In genomic region chr9:112065781-112066606, GRCh38 we compare ENCODE assay signal across 7 cellular contexts.
DNase-seq lines count a peak whose midpoint lies in the region; ATAC-seq and TF ChIP-seq lines count a peak whose summit lies in the region.

No MANE protein-coding gene starts in this region.

- WGBS in IMR-90 (ENCODE audit: extremely low coverage in 2 of 2, insufficient read length in 1 of 2), 2 experiments = 75% methylated on average over 5 of the region's 14 CpGs; no CpG with 5 or more reads in 1 of the 2 experiments
- 61 to 70% (median 66%) methylated on average over 14 of the region's 14 CpGs for WGBS in adrenal gland, 4 donors
- WGBS in thyroid gland, 2 donors = 58 to 62% methylated on average over 11 to 14 of the region's 14 CpGs

- peaks cover 15% of the 10 kb centered on the region for H3K9me1 ChIP-seq in IMR-90 (ENCODE audit: insufficient read depth, low read length)

- in situ Hi-C loops in IMR-90 (cut with MboI; ENCODE audit: low sequenced_read_pairs) = loop anchor here (5.0 kb wide), 1 partner anchor 164 kb away; no protein-coding TSS in a partner anchor

- no peak overlapping the region for H3K4me2 ChIP-seq in IMR-90 (ENCODE audit: low read depth, low read length)

- H4K8ac ChIP-seq in IMR-90 (ENCODE audit: low read depth in 2 of 2, low read length in 2 of 2) = peak overlapping the region; percentile 68 to 71

- dilution Hi-C loops in IMR-90 (cut with HindIII; ENCODE audit: low sequenced_read_pairs, unreplicated experiment) = no loop called here

- POLR2A ChIA-PET in IMR-90 (lab: Charles Lee; ENCODE audit: unreplicated experiment) = no interaction called here

- H3K4me1 ChIP-seq in IMR-90 (ENCODE audit: control insufficient read depth, insufficient read depth, low read length) = peaks cover 16% of the 10 kb centered on the region
- H3K4me1 ChIP-seq in adrenal gland (replicated peaks in 1 of 2) = peaks cover 7 to 24% of the 10 kb centered on the region in 2 donors
- peaks cover 7 to 8% of the 10 kb centered on the region in 2 donors for H3K4me1 ChIP-seq in thyroid gland

- peak overlapping the region; percentile 92 for H4K91ac ChIP-seq in IMR-90 (ENCODE audit: insufficient read depth, low read depth, low read length)

- H3K36me3 ChIP-seq in IMR-90 (ENCODE audit: control insufficient read depth, insufficient read depth, low read length) = no peaks in the 10 kb centered on the region
- H3K36me3 ChIP-seq in adrenal gland (replicated peaks in 1 of 2) = no peaks in the 10 kb centered on the region
- H3K36me3 ChIP-seq in thyroid gland = no peaks in the 10 kb centered on the region
- H3K36me3 ChIP-seq in WERI-Rb-1 = peaks cover 40% of the 10 kb centered on the region

- peak overlapping the region; percentile 86 for H3K4ac ChIP-seq in IMR-90 (ENCODE audit: low read depth, low read length)

- H2BK5ac ChIP-seq in IMR-90 (ENCODE audit: low read depth, low read length, poor library complexity, severe bottlenecking) = peak overlapping the region; percentile 83

- peak overlapping the region; percentile 77 for H2BK15ac ChIP-seq in IMR-90 (ENCODE audit: low read depth, low read length)

- peak overlapping the region; percentile 50 for H3K14ac ChIP-seq in IMR-90 (replicated peaks; ENCODE audit: low read depth, low read length)

- peak overlapping the region; percentile 69 for H4K5ac ChIP-seq in IMR-90 (ENCODE audit: low read depth, low read length)

- DNase-seq in IMR-90 (peak; percentile 94), adrenal gland (peak; percentile 50 to 89 (median 78)), islet precursor cell (peak; percentile 88), thyroid gland (peak; percentile 44 to 82), WERI-Rb-1 (no peak), globus pallidus (ENCODE audit: low spot score) (no peak), NCI-H345 (lab: John Stamatoyannopoulos, UW) (no peak)

- H3K27me3 ChIP-seq in IMR-90 (ENCODE audit: control insufficient read depth, insufficient read depth, low read length) (no peaks in the 10 kb centered on the region), adrenal gland (no peaks in the 10 kb centered on the region), thyroid gland (no peaks in the 10 kb centered on the region), WERI-Rb-1 (ENCODE audit: insufficient read depth, low read depth, severe bottlenecking) (no peaks in the 10 kb centered on the region)

- TF ChIP-seq POLR2A in IMR-90 (IDR thresholded peaks at IDR 0.05; ENCODE audit: low read depth, low read length) (no peak), adrenal gland (IDR thresholded peaks at IDR 0.05) (no peak), thyroid gland (IDR thresholded peaks at IDR 0.05) (no peak)

- H3K9me3 ChIP-seq in IMR-90 (ENCODE audit: control insufficient read depth, insufficient read depth, low read length) (peaks cover 3% of the 10 kb centered on the region; the same call in 1 of the 2 replicates), adrenal gland (replicated peaks in 1 of 3) (no peaks in the 10 kb centered on the region), thyroid gland (no peaks in the 10 kb centered on the region), WERI-Rb-1 (ENCODE audit: severe bottlenecking) (no peaks in the 10 kb centered on the region)

- peak overlapping the region; percentile 86 for H3K18ac ChIP-seq in IMR-90 (ENCODE audit: low read depth, low read length)

- intact Hi-C loops in IMR-90 (cut with micrococcal nuclease) (no loop called here), adrenal gland (cut with DNase I) (no loop called here), thyroid gland (cut with DNase I) (no loop called here)

- peak; percentile 57 for ATAC-seq in IMR-90 (ENCODE audit: low read depth)

- H4K20me1 ChIP-seq in IMR-90 (ENCODE audit: insufficient read depth, low read length) = no peaks in the 10 kb centered on the region

- H3K56ac ChIP-seq in IMR-90 (ENCODE audit: extremely low read depth, insufficient read depth, low read length) = no peak overlapping the region

- CTCF ChIA-PET in IMR-90 (lab: Yijun Ruan, JAX) = interaction anchor here (0.6 kb wide), 1 partner anchor 143 kb away, joined by 4 read pairs; no protein-coding TSS in a partner anchor

- no peak overlapping the region for H2AFZ ChIP-seq in IMR-90 (replicated peaks; ENCODE audit: low read length, poor library complexity)

- no peak overlapping the region for H3K4me3 ChIP-seq in IMR-90 (ENCODE audit: insufficient read depth, low read depth, low read length)
- no peak overlapping the region for H3K4me3 ChIP-seq in adrenal gland
- no peak overlapping the region for H3K4me3 ChIP-seq in thyroid gland (replicated peaks in 1 of 3)
- H3K4me3 ChIP-seq in WERI-Rb-1 (ENCODE audit: low read depth, low read length) = no peak overlapping the region

- no peak for TF ChIP-seq CTCF in IMR-90 (conservative IDR thresholded peaks at IDR 0.05; ENCODE audit: low read depth, low read length)
- no peak for TF ChIP-seq CTCF in adrenal gland (IDR thresholded peaks at IDR 0.05)
- no peak for TF ChIP-seq CTCF in thyroid gland (IDR thresholded peaks at IDR 0.05)
- TF ChIP-seq CTCF in WERI-Rb-1 (IDR thresholded peaks at IDR 0.05; ENCODE audit: low read depth, low read length) = no peak

- no peak; the same call in 1 of the 2 replicates for TF ChIP-seq RAD21 in IMR-90 (IDR thresholded peaks at IDR 0.05; ENCODE audit: low read length)

- H2AK5ac ChIP-seq in IMR-90 (ENCODE audit: low read depth, low read length) = peak overlapping the region; percentile 84

- peaks cover 5 to 11% of the 10 kb centered on the region in 2 experiments; a peak in 2 of 4 replicates for H3K79me1 ChIP-seq in IMR-90 (ENCODE audit: low read depth in 1 of 2, low read length in 2 of 2)

- H3K23ac ChIP-seq in IMR-90 (ENCODE audit: low read depth, low read length) = peak overlapping the region; percentile 61; the same call in 1 of the 2 replicates

- H3K9ac ChIP-seq in IMR-90 (ENCODE audit: low read depth, low read length) = peak overlapping the region; percentile 15; the same call in 1 of the 2 replicates

- peak overlapping the region; percentile 52 for H3K27ac ChIP-seq in IMR-90 (ENCODE audit: insufficient read depth, low read length)
- H3K27ac ChIP-seq in adrenal gland = no peak overlapping the region
- H3K27ac ChIP-seq in thyroid gland = peak overlapping the region in 1 of 3 donors; percentile 74
- no peak overlapping the region for H3K27ac ChIP-seq in WERI-Rb-1

- no TSS peak for BruUV-seq in IMR-90 (replicated peaks; lab: Mats Ljungman, UMichigan)

- H2BK120ac ChIP-seq in IMR-90 (ENCODE audit: low read depth, low read length) = peak overlapping the region; percentile 94

- H2BK20ac ChIP-seq in IMR-90 (ENCODE audit: low read depth, low read length) = peak overlapping the region; percentile 79

- peak overlapping the region; percentile 42 for H2AK9ac ChIP-seq in IMR-90 (replicated peaks; ENCODE audit: low read depth, low read length, poor library complexity)

TF ChIP-seq in IMR-90, 13 proteins besides CTCF, POLR2A, EP300 and RAD21:
- TF ChIP-seq BHLHE40 (IDR thresholded peaks at IDR 0.05; ENCODE audit: low read depth, low read length) (peak; percentile 46; the same call in 1 of the 2 replicates), NFE2L2 (IDR thresholded peaks at IDR 0.05; ENCODE audit: low read depth, low read length) (peak; percentile 39; the same call in 1 of the 2 replicates), CEBPB (IDR thresholded peaks at IDR 0.05; ENCODE audit: low read depth, low read length) (peak; percentile 68; the same call in 1 of the 2 replicates), SMC3 (IDR thresholded peaks at IDR 0.05; ENCODE audit: low read depth, low read length) (0 out of 2 replicates have a peak, but pooled peaks have one; percentile 3), RFX5 (IDR thresholded peaks at IDR 0.05; ENCODE audit: low read depth, low read length) (no peak), FOS (IDR thresholded peaks at IDR 0.05; ENCODE audit: low read depth, low read length) (peak; percentile 80)
- TF ChIP-seq, protein P1, sequence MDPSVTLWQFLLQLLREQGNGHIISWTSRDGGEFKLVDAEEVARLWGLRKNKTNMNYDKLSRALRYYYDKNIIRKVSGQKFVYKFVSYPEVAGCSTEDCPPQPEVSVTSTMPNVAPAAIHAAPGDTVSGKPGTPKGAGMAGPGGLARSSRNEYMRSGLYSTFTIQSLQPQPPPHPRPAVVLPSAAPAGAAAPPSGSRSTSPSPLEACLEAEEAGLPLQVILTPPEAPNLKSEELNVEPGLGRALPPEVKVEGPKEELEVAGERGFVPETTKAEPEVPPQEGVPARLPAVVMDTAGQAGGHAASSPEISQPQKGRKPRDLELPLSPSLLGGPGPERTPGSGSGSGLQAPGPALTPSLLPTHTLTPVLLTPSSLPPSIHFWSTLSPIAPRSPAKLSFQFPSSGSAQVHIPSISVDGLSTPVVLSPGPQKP (IDR thresholded peaks at IDR 0.05; ENCODE audit: borderline replicate concordance, low read depth, low read length) = no peak

Comparison
In these comparisons a context has a peak if more than half of its experiments do, and no peak if none do; other contexts are left out.
1. DNase-seq: peak in IMR-90 (single experiment), adrenal gland (7 of 7), islet precursor cell (single experiment) and thyroid gland (2 of 2); none in WERI-Rb-1 (single experiment), globus pallidus (single experiment) and NCI-H345 (single experiment).